ENCODE assay signal across 9 cellular contexts in genomic region chrX:56802921-56803848, GRCh38.
DNase-seq lines count a peak whose midpoint lies in the region; ATAC-seq and FAIRE-seq lines count a peak whose summit lies in the region.
"Had no signal": no experiment of that assay in that cellular context is flagged by ENCODE, and none has a peak within 500 bp of the region (broad histone marks: within the 10 kb centered on the region; RNA-seq: fewer than 3 reads in every experiment).

No MANE protein-coding gene starts in this region.

- H3K4me1 ChIP-seq in mucosa of rectum (ENCODE audit: control insufficient read depth in 2 of 2, insufficient read depth in 2 of 2, low read length in 2 of 2): peaks cover 0 to 2% of the 10 kb centered on the region in 2 donors

- peaks cover 45% of the 10 kb centered on the region for H3K4me1 Mint-ChIP-seq in stimulated activated naive CD8-positive, alpha-beta T cell treated with anti-CD3 and anti-CD28 coated beads, Interleukin-15, amount 100 ng/mL, for 72 hours

- peak overlapping the region; percentile 9 to 47 for H3K9ac ChIP-seq in mucosa of rectum (ENCODE audit: low read depth in 1 of 2, low read length in 2 of 2)

- no peaks in the 10 kb centered on the region for H3K27me3 ChIP-seq in mucosa of rectum (ENCODE audit: control insufficient read depth in 2 of 2, insufficient read depth in 2 of 2, low read length in 2 of 2)
- H3K27me3 ChIP-seq: neutrophil had no signal

- no peak overlapping the region for H3K4me3 Mint-ChIP-seq in stimulated activated naive CD8-positive, alpha-beta T cell treated with anti-CD3 and anti-CD28 coated beads, Interleukin-15, amount 100 ng/mL, for 72 hours

- peak; percentile 31 for DNase-seq in SIG-M5 treated with dmso at 0.1 percent for 504 hours (lab: John Stamatoyannopoulos, UW; ENCODE audit: unreplicated experiment)
- no peak for DNase-seq in SIG-M5 (lab: John Stamatoyannopoulos, UW)
- DNase-seq in NCI-H345 treated with DMSO at 0.1 percent for 48 hours (lab: John Stamatoyannopoulos, UW; ENCODE audit: unreplicated experiment): peak; percentile 42
- peak; percentile 45 for DNase-seq in activated T-cell treated with anti-CD3 and anti-CD28 coated beads for 1 hour (ENCODE audit: low read depth)
- peak in 1 of 2 donors; percentile 41 for DNase-seq in stimulated activated naive CD8-positive, alpha-beta T cell treated with anti-CD3 and anti-CD28 coated beads, Interleukin-15, amount 100 ng/mL, for 72 hours
- no peak for DNase-seq in GOT3 (lab: John Stamatoyannopoulos, UW)

- peak; percentile 46 for FAIRE-seq in endometrium (lab: Jason Lieb, UNC)

- H3K27me3 Mint-ChIP-seq in stimulated activated naive CD8-positive, alpha-beta T cell treated with anti-CD3 and anti-CD28 coated beads, Interleukin-15, amount 100 ng/mL, for 72 hours: no peaks in the 10 kb centered on the region

- no peaks in the 10 kb centered on the region for H3K9me3 ChIP-seq in mucosa of rectum (ENCODE audit: control insufficient read depth in 2 of 2, low read length in 2 of 2)
- H3K9me3 ChIP-seq: neutrophil had no signal

- no peaks in the 10 kb centered on the region for H3K36me3 ChIP-seq in mucosa of rectum (ENCODE audit: control insufficient read depth in 2 of 2, insufficient read depth in 2 of 2, low read length in 2 of 2)
- H3K36me3 ChIP-seq: neutrophil had no signal

- H3K9me3 Mint-ChIP-seq in stimulated activated naive CD8-positive, alpha-beta T cell treated with anti-CD3 and anti-CD28 coated beads, Interleukin-15, amount 100 ng/mL, for 72 hours: no peaks in the 10 kb centered on the region

- H3K27ac ChIP-seq in mucosa of rectum (ENCODE audit: low read depth in 2 of 2, low read length in 2 of 2): peak overlapping the region; percentile 15 to 61
- H3K27ac ChIP-seq: neutrophil had no signal

- no peak overlapping the region for H3K27ac Mint-ChIP-seq in stimulated activated naive CD8-positive, alpha-beta T cell treated with anti-CD3 and anti-CD28 coated beads, Interleukin-15, amount 100 ng/mL, for 72 hours

- ATAC-seq in stimulated activated naive CD8-positive, alpha-beta T cell treated with anti-CD3 and anti-CD28 coated beads, Interleukin-15, amount 100 ng/mL, for 72 hours: peak; percentile 39

- peak overlapping the region; percentile 48 to 74 for H3K4me3 ChIP-seq in mucosa of rectum (ENCODE audit: low read length in 2 of 2)

Comparison
In these comparisons a context has a peak if more than half of its experiments do, and no peak if none do; other contexts are left out.
1. DNase-seq: peak in SIG-M5 treated with dmso at 0.1 percent for 504 hours (single experiment), NCI-H345 treated with DMSO at 0.1 percent for 48 hours (single experiment) and activated T-cell treated with anti-CD3 and anti-CD28 coated beads for 1 hour (single experiment); none in SIG-M5 (single experiment) and GOT3 (single experiment).